Comparison of ENCODE assay signal across 12 cellular contexts in the genomic region with DNA sequence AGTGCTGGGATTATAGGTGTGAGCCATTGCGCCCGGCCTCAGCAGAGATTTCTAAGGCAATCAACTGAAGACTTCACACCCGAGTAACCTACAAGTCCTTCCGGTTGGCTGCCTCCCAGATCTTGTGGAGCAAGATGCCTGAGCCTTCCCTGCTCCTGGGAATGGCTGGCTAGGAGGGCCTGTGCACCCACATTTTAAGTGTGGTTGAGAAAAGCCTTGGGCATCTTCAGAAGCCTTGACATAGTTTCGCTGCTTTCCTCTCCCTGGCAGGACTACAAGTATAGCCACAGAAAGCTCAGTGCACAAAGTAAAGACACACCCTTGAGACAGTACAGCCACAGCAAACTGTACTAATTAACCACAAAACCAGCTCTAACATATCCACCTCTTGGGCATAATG.
"Had no signal": no experiment of that assay in that cellular context is flagged by ENCODE, and none has a peak within 500 bp of the region (broad histone marks: within the 10 kb centered on the region; RNA-seq: fewer than 3 reads in every experiment).

No MANE protein-coding gene starts in this region.

- H3K4me1 Mint-ChIP-seq: activated CD8-positive, alpha-beta memory T cell treated with anti-CD3 and anti-CD28 coated beads, Interleukin-2, amount 10 ng/mL, durations not matched to agents 7 days and 5 days; activated naive CD4-positive, alpha-beta T cell treated with anti-CD3 and anti-CD28 coated beads, Interleukin-2, amount 10 ng/mL, durations not matched to agents 7 days and 5 days; naive thymus-derived CD4-positive, alpha-beta T cell had no signal

- H3K4me3 Mint-ChIP-seq: activated CD8-positive, alpha-beta memory T cell treated with anti-CD3 and anti-CD28 coated beads, Interleukin-2, amount 10 ng/mL, durations not matched to agents 7 days and 5 days; activated naive CD4-positive, alpha-beta T cell treated with anti-CD3 and anti-CD28 coated beads, Interleukin-2, amount 10 ng/mL, durations not matched to agents 7 days and 5 days; activated T-cell treated with anti-CD3 and anti-CD28 coated beads, Interleukin-2, amount 50 U/mL, for 24 hours; naive thymus-derived CD4-positive, alpha-beta T cell; stimulated activated naive B cell treated with anti-CD40 and anti-IgM and Interleukin-4, amounts not matched to agents 10 μg/mL and 1 μg/mL and 100 μg/mL, for 72 hours had no signal

- DNase-seq: activated CD4-positive, alpha-beta T cell treated with anti-CD3 and anti-CD28 coated beads, Interleukin-2, amount 50 U/mL, for 48 hours; activated CD8-positive, alpha-beta memory T cell treated with anti-CD3 and anti-CD28 coated beads, Interleukin-2, amount 10 ng/mL, durations not matched to agents 7 days and 5 days; activated naive CD4-positive, alpha-beta T cell treated with anti-CD3 and anti-CD28 coated beads, Interleukin-2, amount 10 ng/mL, durations not matched to agents 7 days and 5 days; activated T-cell treated with anti-CD3 and anti-CD28 coated beads, Interleukin-2, amount 50 U/mL, for 24 hours; glutamatergic neuron; left cardiac atrium; naive thymus-derived CD4-positive, alpha-beta T cell; stimulated activated CD4-positive, alpha-beta T cell treated with anti-CD3 and anti-CD28 coated beads, Interleukin-15, amount 100 ng/mL, for 24 hours; stimulated activated CD4-positive, alpha-beta T cell treated with anti-CD3 and anti-CD28 coated beads, Interleukin-4, amount 100 ng/mL, for 1 hour; stimulated activated naive B cell treated with anti-CD40 and anti-IgM and Interleukin-4, amounts not matched to agents 10 μg/mL and 1 μg/mL and 100 μg/mL, for 72 hours; T-helper 1 cell; T1000 had no signal

- H3K36me3 Mint-ChIP-seq: activated CD8-positive, alpha-beta memory T cell treated with anti-CD3 and anti-CD28 coated beads, Interleukin-2, amount 10 ng/mL, durations not matched to agents 7 days and 5 days; activated naive CD4-positive, alpha-beta T cell treated with anti-CD3 and anti-CD28 coated beads, Interleukin-2, amount 10 ng/mL, durations not matched to agents 7 days and 5 days had no signal

- H3K27ac Mint-ChIP-seq: activated CD8-positive, alpha-beta memory T cell treated with anti-CD3 and anti-CD28 coated beads, Interleukin-2, amount 10 ng/mL, durations not matched to agents 7 days and 5 days; activated naive CD4-positive, alpha-beta T cell treated with anti-CD3 and anti-CD28 coated beads, Interleukin-2, amount 10 ng/mL, durations not matched to agents 7 days and 5 days; activated T-cell treated with anti-CD3 and anti-CD28 coated beads, Interleukin-2, amount 50 U/mL, for 24 hours; naive thymus-derived CD4-positive, alpha-beta T cell; stimulated activated naive B cell treated with anti-CD40 and anti-IgM and Interleukin-4, amounts not matched to agents 10 μg/mL and 1 μg/mL and 100 μg/mL, for 72 hours had no signal

- H3K9me3 Mint-ChIP-seq: activated naive CD4-positive, alpha-beta T cell treated with anti-CD3 and anti-CD28 coated beads, Interleukin-2, amount 10 ng/mL, durations not matched to agents 7 days and 5 days; activated T-cell treated with anti-CD3 and anti-CD28 coated beads, Interleukin-2, amount 50 U/mL, for 24 hours; naive thymus-derived CD4-positive, alpha-beta T cell had no signal

- H3K27me3 Mint-ChIP-seq: activated CD8-positive, alpha-beta memory T cell treated with anti-CD3 and anti-CD28 coated beads, Interleukin-2, amount 10 ng/mL, durations not matched to agents 7 days and 5 days; activated naive CD4-positive, alpha-beta T cell treated with anti-CD3 and anti-CD28 coated beads, Interleukin-2, amount 10 ng/mL, durations not matched to agents 7 days and 5 days; activated T-cell treated with anti-CD3 and anti-CD28 coated beads, Interleukin-2, amount 50 U/mL, for 24 hours; naive thymus-derived CD4-positive, alpha-beta T cell; stimulated activated naive B cell treated with anti-CD40 and anti-IgM and Interleukin-4, amounts not matched to agents 10 μg/mL and 1 μg/mL and 100 μg/mL, for 72 hours had no signal
